In genomic region chr3:38454884-38455638, GRCh38 we compare ENCODE assay signal across 8 cellular contexts. TPM values are rescaled to one million over a fixed set of nuclear protein-coding genes. Genes with fewer than 3 reads are reported as not detected.
A peak's percentile ranks its signal among the peaks of the same experiment; 100 is the strongest.
DNase-seq lines count a peak whose midpoint lies in the region; ATAC-seq and TF ChIP-seq lines count a peak whose summit lies in the region.

No MANE protein-coding gene starts in this region.

- 0 out of 2 replicates have a peak overlapping the region, but pooled peaks have one; percentile 71 for H3K27ac Mint-ChIP-seq in HFFc6
- no peak overlapping the region for H3K27ac Mint-ChIP-seq in activated CD8-positive, alpha-beta memory T cell treated with anti-CD3 and anti-CD28 coated beads, Interleukin-2, amount 10 ng/mL, durations not matched to agents 7 days and 5 days

- TF ChIP-seq POLR2A in erythroblast (IDR thresholded peaks at IDR 0.05; ENCODE audit: low read length): no peak

- H3K27me3 Mint-ChIP-seq in HFFc6 (ENCODE audit: insufficient read depth): no peaks in the 10 kb centered on the region; the same call in 1 of the 2 replicates
- peaks cover 7% of the 10 kb centered on the region for H3K27me3 Mint-ChIP-seq in activated CD8-positive, alpha-beta memory T cell treated with anti-CD3 and anti-CD28 coated beads, Interleukin-2, amount 10 ng/mL, durations not matched to agents 7 days and 5 days

- peak overlapping the region; percentile 66 for H3K27ac ChIP-seq in substantia nigra (ENCODE audit: low read depth, low read length, poor library complexity, severe bottlenecking)

- TF ChIP-seq CTCF in HFFc6 (IDR thresholded peaks at IDR 0.05): no peak

- peak overlapping the region; percentile 92 for H3K4me3 Mint-ChIP-seq in HFFc6
- H3K4me3 Mint-ChIP-seq in activated CD8-positive, alpha-beta memory T cell treated with anti-CD3 and anti-CD28 coated beads, Interleukin-2, amount 10 ng/mL, durations not matched to agents 7 days and 5 days: peak overlapping the region; percentile 90

- H3K4me1 Mint-ChIP-seq in HFFc6 (ENCODE audit: low read depth): peaks cover 5% of the 10 kb centered on the region; the same call in 1 of the 2 replicates
- H3K4me1 Mint-ChIP-seq in activated CD8-positive, alpha-beta memory T cell treated with anti-CD3 and anti-CD28 coated beads, Interleukin-2, amount 10 ng/mL, durations not matched to agents 7 days and 5 days: peaks cover 17% of the 10 kb centered on the region

- H3K36me3 Mint-ChIP-seq in HFFc6 (ENCODE audit: low read depth): no peaks in the 10 kb centered on the region
- H3K36me3 Mint-ChIP-seq in activated CD8-positive, alpha-beta memory T cell treated with anti-CD3 and anti-CD28 coated beads, Interleukin-2, amount 10 ng/mL, durations not matched to agents 7 days and 5 days: no peaks in the 10 kb centered on the region

- peak; percentile 50 for ATAC-seq in activated CD8-positive, alpha-beta memory T cell treated with anti-CD3 and anti-CD28 coated beads, Interleukin-2, amount 10 ng/mL, durations not matched to agents 7 days and 5 days
- no peak for ATAC-seq in HG03565 (IDR thresholded peaks at IDR 0.05; ENCODE audit: unreplicated experiment)

- no peaks in the 10 kb centered on the region for H3K9me3 Mint-ChIP-seq in HFFc6
- no peaks in the 10 kb centered on the region for H3K9me3 Mint-ChIP-seq in activated CD8-positive, alpha-beta memory T cell treated with anti-CD3 and anti-CD28 coated beads, Interleukin-2, amount 10 ng/mL, durations not matched to agents 7 days and 5 days (ENCODE audit: low read depth)

- DNase-seq in Daoy (ENCODE audit: low read depth): peak; percentile 73
- DNase-seq in HFFc6: no peak
- DNase-seq in NCI-H2227 (lab: John Stamatoyannopoulos, UW; ENCODE audit: unreplicated experiment): peak; percentile 82
- DNase-seq in activated CD8-positive, alpha-beta memory T cell treated with anti-CD3 and anti-CD28 coated beads, Interleukin-2, amount 10 ng/mL, durations not matched to agents 7 days and 5 days: peak; percentile 61
- peak; percentile 46 to 54 for DNase-seq in erythroblast (lab: John Stamatoyannopoulos, UW)
- DNase-seq in mucosa of gallbladder (ENCODE audit: low spot score): peak; percentile 51
- DNase-seq in substantia nigra (lab: John Stamatoyannopoulos, UW): peak in 42 of 49 donors; percentile 10 to 83 (median 44)

- CTCF ChIA-PET in activated CD8-positive, alpha-beta memory T cell treated with anti-CD3 and anti-CD28 coated beads, Interleukin-2, amount 10 ng/mL, durations not matched to agents 7 days and 5 days (lab: Charles Lee): interaction anchor here (0.8 to 4.8 kb wide), 3 partner anchors 14 to 109 kb away, joined by 3 to 32 read pairs (median 5); partner anchors contain the start of genes EXOG and XYLB

RNA-seq across cellular contexts. Expression of gene ACVR2B, which starts 1.4 kb away (rescaled TPM):
- total RNA-seq in Daoy (2014; rRNA removed; shearing (Covaris generic)): 2.9 and 3.7 TPM in 2 replicates
- 1 to 10 TPM; 1.1 to 1.6 (median 1.3) TPM for total RNA-seq in HFFc6 (2021; fragmentation: NEBNext Ultra II Directional; extraction: Animal tissue kit (Norgen Biotek cat#: 25700))
- 1 to 10 TPM; 4.6 to 6.4 TPM for total RNA-seq in activated CD8-positive, alpha-beta memory T cell treated with anti-CD3 and anti-CD28 coated beads, Interleukin-2, amount 10 ng/mL, durations not matched to agents 7 days and 5 days
- 8.6 TPM for total RNA-seq in mucosa of gallbladder

RNA-seq across cellular contexts. Expression of gene EXOG, which starts 41.1 kb away (rescaled TPM):
- total RNA-seq in Daoy (2014; rRNA removed; shearing (Covaris generic)): 4.3 and 12.6 TPM in 2 replicates
- 10 to 100 TPM; 13.9 to 18.8 (median 15.4) TPM for total RNA-seq in HFFc6 (2021; fragmentation: NEBNext Ultra II Directional; extraction: Animal tissue kit (Norgen Biotek cat#: 25700))
- 10 to 100 TPM; 19.7 to 23.8 TPM for total RNA-seq in activated CD8-positive, alpha-beta memory T cell treated with anti-CD3 and anti-CD28 coated beads, Interleukin-2, amount 10 ng/mL, durations not matched to agents 7 days and 5 days
- 11.5 TPM for total RNA-seq in mucosa of gallbladder
